22 cellular contexts compared by ENCODE assay signal in the genomic region with DNA sequence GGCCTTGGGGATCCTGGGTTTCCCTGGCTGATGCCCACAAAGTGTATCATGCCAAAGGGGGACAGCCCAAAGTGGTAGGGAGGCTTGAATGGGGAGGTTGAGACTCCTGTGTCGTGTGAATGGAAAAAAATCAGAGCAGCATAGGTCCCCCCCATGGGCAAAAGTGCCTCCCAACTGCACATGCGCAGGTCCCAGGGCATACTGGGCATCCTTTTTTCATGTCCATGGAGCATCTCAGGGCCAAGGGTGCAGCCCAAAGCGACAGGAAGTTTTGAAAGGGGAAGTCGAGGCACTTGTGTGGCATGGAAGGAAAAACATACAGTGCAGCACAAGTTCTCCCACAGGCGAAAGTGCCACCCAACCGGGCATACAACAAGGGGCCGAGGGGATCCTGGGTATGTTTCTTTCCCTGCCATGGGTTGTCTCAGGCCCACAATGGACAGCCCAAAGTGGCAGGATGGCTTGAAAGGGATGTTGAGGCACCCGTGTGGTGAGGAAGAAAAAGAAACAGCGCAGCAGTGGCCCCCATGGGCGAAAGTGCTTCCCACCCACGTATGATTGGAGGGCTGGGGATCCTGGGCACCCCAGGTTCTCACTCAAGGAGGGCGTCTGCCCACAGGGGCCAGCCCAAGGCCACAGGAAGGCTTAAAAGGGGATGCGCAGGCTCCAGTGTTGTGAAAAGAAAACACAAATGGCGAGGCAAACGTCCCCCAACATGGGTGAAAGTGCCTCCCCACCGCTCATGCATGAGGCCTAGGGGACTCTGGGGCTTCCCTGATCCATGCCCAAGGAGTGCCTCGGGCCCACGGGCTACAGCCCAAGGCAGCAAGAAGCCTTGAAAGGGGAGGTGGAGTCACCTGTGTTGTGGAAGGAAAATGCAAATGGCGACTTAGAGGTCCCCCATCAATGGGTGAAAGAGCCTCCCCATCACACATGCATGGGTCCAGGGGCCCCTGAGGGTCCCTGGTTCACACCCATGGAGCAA.
A peak's percentile ranks its signal among the peaks of the same experiment; 100 is the strongest.
DNase-seq lines count a peak whose midpoint lies in the region; ATAC-seq and TF ChIP-seq lines count a peak whose summit lies in the region.
"Had no signal": no experiment of that assay in that cellular context is flagged by ENCODE, and none has a peak within 500 bp of the region (broad histone marks: within the 10 kb centered on the region; RNA-seq: fewer than 3 reads in every experiment).

No MANE protein-coding gene starts in this region.

- no peak overlapping the region for H3K27ac Mint-ChIP-seq in activated T-cell treated with anti-CD3 and anti-CD28 coated beads, Interleukin-2, amount 50 U/mL, for 24 hours
- no peak overlapping the region for H3K27ac Mint-ChIP-seq in activated B cell treated with CpG ODN at 0.5 μM for 24 hours
- no peak overlapping the region for H3K27ac Mint-ChIP-seq in type B pancreatic cell
- H3K27ac Mint-ChIP-seq: memory B cell; naive thymus-derived CD8-positive, alpha-beta T cell had no signal

- H3K36me3 ChIP-seq in lower lobe of right lung: no peaks in the 10 kb centered on the region
- H3K36me3 ChIP-seq: cardiac muscle cell, tibial artery had no signal

- CTCF ChIA-PET in activated B cell treated with CpG ODN at 0.5 μM for 24 hours (lab: Charles Lee): no interaction called here

- peaks cover 20% of the 10 kb centered on the region for H3K36me3 Mint-ChIP-seq in activated T-cell treated with anti-CD3 and anti-CD28 coated beads, Interleukin-2, amount 50 U/mL, for 24 hours (ENCODE audit: low read depth)
- H3K36me3 Mint-ChIP-seq in activated B cell treated with CpG ODN at 0.5 μM for 24 hours (ENCODE audit: low read depth) (peaks cover 3% of the 10 kb centered on the region), type B pancreatic cell (no peaks in the 10 kb centered on the region)

- H3K4me1 Mint-ChIP-seq in activated T-cell treated with anti-CD3 and anti-CD28 coated beads, Interleukin-2, amount 50 U/mL, for 24 hours (ENCODE audit: low read depth): no peaks in the 10 kb centered on the region
- H3K4me1 Mint-ChIP-seq in activated B cell treated with CpG ODN at 0.5 μM for 24 hours (no peaks in the 10 kb centered on the region), type B pancreatic cell (ENCODE audit: unreplicated experiment) (no peaks in the 10 kb centered on the region)
- H3K4me1 Mint-ChIP-seq: memory B cell had no signal

- no peak for TF ChIP-seq CTCF in activated B cell treated with CpG ODN at 0.5 μM for 24 hours (IDR thresholded peaks at IDR 0.05)
- no peak for TF ChIP-seq CTCF in lower lobe of right lung (IDR thresholded peaks at IDR 0.05)
- no peak for TF ChIP-seq CTCF in type B pancreatic cell (conservative IDR thresholded peaks at IDR 0.05)

- H3K4me3 Mint-ChIP-seq in activated T-cell treated with anti-CD3 and anti-CD28 coated beads, Interleukin-2, amount 50 U/mL, for 24 hours: no peak overlapping the region
- H3K4me3 Mint-ChIP-seq in activated B cell treated with CpG ODN at 0.5 μM for 24 hours (no peak overlapping the region), type B pancreatic cell (no peak overlapping the region)
- H3K4me3 Mint-ChIP-seq: memory B cell; naive thymus-derived CD8-positive, alpha-beta T cell had no signal

- intact Hi-C loops in activated B cell treated with CpG ODN at 0.5 μM for 24 hours (cut with micrococcal nuclease) (no loop called here), lower lobe of right lung (cut with DNase I) (no loop called here)

- no peak overlapping the region for H3K4me3 ChIP-seq in lower lobe of right lung
- H3K4me3 ChIP-seq: BLaER1, cardiac muscle cell, dorsolateral prefrontal cortex, tibial artery had no signal

- ATAC-seq in activated B cell treated with CpG ODN at 0.5 μM for 24 hours (ENCODE audit: low read depth): no peak
- no peak for ATAC-seq in lower lobe of right lung
- no peak for ATAC-seq in HG03097 (IDR thresholded peaks at IDR 0.05; ENCODE audit: low FRiP score, unreplicated experiment)
- ATAC-seq: naive thymus-derived CD8-positive, alpha-beta T cell had no signal

- H3K27me3 ChIP-seq in lower lobe of right lung (ENCODE audit: low read depth): no peaks in the 10 kb centered on the region
- H3K27me3 ChIP-seq: BLaER1, cardiac muscle cell, tibial artery had no signal

- H3K27ac ChIP-seq in lower lobe of right lung: no peak overlapping the region
- H3K27ac ChIP-seq: BLaER1, cardiac muscle cell, dorsolateral prefrontal cortex, epithelial cell of prostate, RWPE1, tibial artery had no signal

- DNase-seq in activated T-cell treated with anti-CD3 and anti-CD28 coated beads, Interleukin-2, amount 50 U/mL, for 24 hours: peak; percentile 9
- no peak for DNase-seq in activated T-cell treated with anti-CD3 and anti-CD28 coated beads for 4 hours
- DNase-seq in activated B cell treated with CpG ODN at 0.5 μM for 24 hours: peak; percentile 0
- peak; percentile 18 for DNase-seq in lower lobe of right lung
- DNase-seq in type B pancreatic cell (ENCODE audit: extremely low spot score, unreplicated experiment): peak; percentile 57
- no peak for DNase-seq in stimulated activated CD4-positive, alpha-beta T cell treated with anti-CD3 and anti-CD28 coated beads, Interleukin-12 subunit alpha, Interleukin-12 subunit beta, amount 100 ng/mL, for 4 hours
- no peak for DNase-seq in cerebellum (ENCODE audit: low spot score)
- DNase-seq: activated CD4-positive, alpha-beta T cell treated with anti-CD3 and anti-CD28 coated beads for 1 hour; activated gamma-delta T cell treated with Interleukin-2 at 50 U/mL for 16 hours; HCEC 1CT; NCI-H2107; stimulated activated CD4-positive, alpha-beta T cell treated with anti-CD3 and anti-CD28 coated beads, Interleukin-1b, Interleukin-23, amount 100 ng/mL, for 48 hours; stimulated activated naive CD4-positive, alpha-beta T cell had no signal

- peaks cover 58% of the 10 kb centered on the region for H3K9me3 Mint-ChIP-seq in activated T-cell treated with anti-CD3 and anti-CD28 coated beads, Interleukin-2, amount 50 U/mL, for 24 hours
- H3K9me3 Mint-ChIP-seq in activated B cell treated with CpG ODN at 0.5 μM for 24 hours (peaks cover 32% of the 10 kb centered on the region), type B pancreatic cell (peaks cover 19% of the 10 kb centered on the region)

- H3K9me3 ChIP-seq in lower lobe of right lung: peaks cover 68% of the 10 kb centered on the region

- POLR2A ChIA-PET in activated B cell treated with CpG ODN at 0.5 μM for 24 hours (lab: Charles Lee): no interaction called here

- H3K4me1 ChIP-seq in lower lobe of right lung: no peaks in the 10 kb centered on the region
- H3K4me1 ChIP-seq: BLaER1, tibial artery had no signal

- H3K27me3 Mint-ChIP-seq in activated T-cell treated with anti-CD3 and anti-CD28 coated beads, Interleukin-2, amount 50 U/mL, for 24 hours: no peaks in the 10 kb centered on the region
- H3K27me3 Mint-ChIP-seq in activated B cell treated with CpG ODN at 0.5 μM for 24 hours (no peaks in the 10 kb centered on the region), type B pancreatic cell (no peaks in the 10 kb centered on the region)
- H3K27me3 Mint-ChIP-seq: memory B cell had no signal

Comparison
In these comparisons a context has a peak if more than half of its experiments do, and no peak if none do; other contexts are left out.
1. DNase-seq: peak in activated T-cell treated with anti-CD3 and anti-CD28 coated beads, Interleukin-2, amount 50 U/mL, for 24 hours (single experiment), activated B cell treated with CpG ODN at 0.5 μM for 24 hours (single experiment), lower lobe of right lung (single experiment) and type B pancreatic cell (single experiment); none in activated T-cell treated with anti-CD3 and anti-CD28 coated beads for 4 hours (single experiment), stimulated activated CD4-positive, alpha-beta T cell treated with anti-CD3 and anti-CD28 coated beads, Interleukin-12 subunit alpha, Interleukin-12 subunit beta, amount 100 ng/mL, for 4 hours (single experiment) and cerebellum (single experiment).